8 cellular contexts compared by ENCODE assay signal in the genomic region with DNA sequence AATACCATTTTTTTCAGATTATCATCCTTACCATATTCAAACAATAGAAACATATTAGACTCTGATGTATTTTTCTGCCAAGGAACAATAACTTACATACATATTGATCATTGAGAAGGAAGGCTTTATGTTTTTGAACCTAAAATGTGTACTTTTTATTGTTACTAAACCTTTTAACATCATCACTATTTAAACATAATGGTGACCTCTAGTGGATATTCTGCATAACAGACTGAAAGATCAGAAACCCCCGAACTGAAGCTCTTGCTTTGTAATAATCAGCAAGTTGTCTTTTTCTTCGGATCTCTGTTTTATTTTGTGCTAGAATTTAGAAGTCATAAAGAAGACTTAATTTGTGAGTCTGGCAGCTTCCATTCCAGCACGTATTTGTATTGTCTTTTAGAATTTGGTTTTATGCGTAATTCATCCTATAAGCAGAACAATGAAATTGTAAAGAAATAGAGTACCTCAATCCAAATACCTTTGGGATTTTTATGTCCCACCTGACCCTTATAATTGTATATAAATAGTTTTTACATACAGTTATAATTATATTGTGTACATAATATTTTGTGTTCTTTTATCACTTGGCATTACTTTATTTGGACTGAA.
DNase-seq lines count a peak whose midpoint lies in the region; ATAC-seq and TF ChIP-seq lines count a peak whose summit lies in the region.

No MANE protein-coding gene starts in this region.

- no peak overlapping the region for H3K27ac Mint-ChIP-seq in activated naive CD8-positive, alpha-beta T cell treated with anti-CD3 and anti-CD28 coated beads, Interleukin-2, amount 10 ng/mL, durations not matched to agents 7 days and 5 days
- H3K27ac Mint-ChIP-seq in stimulated activated effector memory CD8-positive, alpha-beta T cell treated with anti-CD3 and anti-CD28 coated beads, Interleukin-12 subunit alpha, Interleukin-12 subunit beta, amount 100 ng/mL, for 72 hours, result peak overlapping the region; percentile 33

- peaks cover 9% of the 10 kb centered on the region for H3K36me3 Mint-ChIP-seq in activated naive CD8-positive, alpha-beta T cell treated with anti-CD3 and anti-CD28 coated beads, Interleukin-2, amount 10 ng/mL, durations not matched to agents 7 days and 5 days
- H3K36me3 Mint-ChIP-seq in stimulated activated effector memory CD8-positive, alpha-beta T cell treated with anti-CD3 and anti-CD28 coated beads, Interleukin-12 subunit alpha, Interleukin-12 subunit beta, amount 100 ng/mL, for 72 hours, result peaks cover 11% of the 10 kb centered on the region

- peaks cover 0 to 50% (median 39%) of the 10 kb centered on the region in 9 donors for H3K4me1 ChIP-seq in heart right ventricle

- H3K9me3 Mint-ChIP-seq in activated naive CD8-positive, alpha-beta T cell treated with anti-CD3 and anti-CD28 coated beads, Interleukin-2, amount 10 ng/mL, durations not matched to agents 7 days and 5 days, result no peaks in the 10 kb centered on the region
- no peaks in the 10 kb centered on the region for H3K9me3 Mint-ChIP-seq in stimulated activated effector memory CD8-positive, alpha-beta T cell treated with anti-CD3 and anti-CD28 coated beads, Interleukin-12 subunit alpha, Interleukin-12 subunit beta, amount 100 ng/mL, for 72 hours

- no peaks in the 10 kb centered on the region for H3K9me3 ChIP-seq in heart right ventricle

- no peak overlapping the region for H3K27ac ChIP-seq in heart right ventricle

- H3K36me3 ChIP-seq in heart right ventricle, result peaks cover 0 to 24% (median 5%) of the 10 kb centered on the region in 9 donors

- H3K4me3 ChIP-seq in heart right ventricle, result no peak overlapping the region

- peak; percentile 56 for ATAC-seq in activated naive CD8-positive, alpha-beta T cell treated with anti-CD3 and anti-CD28 coated beads, Interleukin-2, amount 10 ng/mL, durations not matched to agents 7 days and 5 days (ENCODE audit: low read depth)
- peak in 3 of 8 donors; percentile 50 to 58 (median 56) for ATAC-seq in heart right ventricle
- peak; percentile 54 for ATAC-seq in stimulated activated effector memory CD8-positive, alpha-beta T cell treated with anti-CD3 and anti-CD28 coated beads, Interleukin-12 subunit alpha, Interleukin-12 subunit beta, amount 100 ng/mL, for 72 hours
- ATAC-seq in GM21367 (IDR thresholded peaks at IDR 0.05; ENCODE audit: unreplicated experiment), result no peak
- no peak for ATAC-seq in HG02571 (IDR thresholded peaks at IDR 0.05; ENCODE audit: unreplicated experiment)

- TF ChIP-seq CTCF in heart right ventricle (IDR thresholded peaks at IDR 0.05), result peak; percentile 38 to 85 (median 72)

- no peak overlapping the region for H3K4me3 Mint-ChIP-seq in activated naive CD8-positive, alpha-beta T cell treated with anti-CD3 and anti-CD28 coated beads, Interleukin-2, amount 10 ng/mL, durations not matched to agents 7 days and 5 days
- H3K4me3 Mint-ChIP-seq in stimulated activated effector memory CD8-positive, alpha-beta T cell treated with anti-CD3 and anti-CD28 coated beads, Interleukin-12 subunit alpha, Interleukin-12 subunit beta, amount 100 ng/mL, for 72 hours, result no peak overlapping the region

- intact Hi-C loops in heart right ventricle (cut with DNase I), result loop anchor here (1.0 to 5.0 kb wide), 4 partner anchors 131 to 134 kb away; a partner anchor contains a TSS

- peaks cover 35% of the 10 kb centered on the region for H3K4me1 Mint-ChIP-seq in activated naive CD8-positive, alpha-beta T cell treated with anti-CD3 and anti-CD28 coated beads, Interleukin-2, amount 10 ng/mL, durations not matched to agents 7 days and 5 days
- H3K4me1 Mint-ChIP-seq in stimulated activated effector memory CD8-positive, alpha-beta T cell treated with anti-CD3 and anti-CD28 coated beads, Interleukin-12 subunit alpha, Interleukin-12 subunit beta, amount 100 ng/mL, for 72 hours, result peaks cover 8% of the 10 kb centered on the region

- POLR2A ChIA-PET in activated naive CD8-positive, alpha-beta T cell treated with anti-CD3 and anti-CD28 coated beads, Interleukin-2, amount 10 ng/mL, durations not matched to agents 7 days and 5 days (lab: Charles Lee), result interaction anchor here (0.7 to 2.0 kb wide), 3 partner anchors 119 to 134 kb away, joined by 3 to 7 read pairs (median 5); a partner anchor contains a TSS

- DNase-seq in A172 (ENCODE audit: low spot score), result peak; percentile 51
- DNase-seq in ELR (ENCODE audit: low read depth), result peak; percentile 76
- peak; percentile 64 for DNase-seq in NCI-H2029 treated with DMSO at 0.1 percent for 48 hours (lab: John Stamatoyannopoulos, UW)
- no peak for DNase-seq in activated naive CD8-positive, alpha-beta T cell treated with anti-CD3 and anti-CD28 coated beads, Interleukin-2, amount 10 ng/mL, durations not matched to agents 7 days and 5 days
- no peak for DNase-seq in heart right ventricle
- no peak for DNase-seq in stimulated activated effector memory CD8-positive, alpha-beta T cell treated with anti-CD3 and anti-CD28 coated beads, Interleukin-12 subunit alpha, Interleukin-12 subunit beta, amount 100 ng/mL, for 72 hours (ENCODE audit: low spot score in 2 of 2)

- H3K27me3 ChIP-seq in heart right ventricle, result no peaks in the 10 kb centered on the region

- WGBS in heart right ventricle, 2 donors, result 28 to 39% methylated on average over 4 of the region's 4 CpGs

- H3K27me3 Mint-ChIP-seq in activated naive CD8-positive, alpha-beta T cell treated with anti-CD3 and anti-CD28 coated beads, Interleukin-2, amount 10 ng/mL, durations not matched to agents 7 days and 5 days, result no peaks in the 10 kb centered on the region

Comparison
In these comparisons a context has a peak if more than half of its experiments do, and no peak if none do; other contexts are left out.
1. DNase-seq: peak in A172 (single experiment), ELR (single experiment) and NCI-H2029 treated with DMSO at 0.1 percent for 48 hours (single experiment); none in activated naive CD8-positive, alpha-beta T cell treated with anti-CD3 and anti-CD28 coated beads, Interleukin-2, amount 10 ng/mL, durations not matched to agents 7 days and 5 days (single experiment), heart right ventricle (0 of 2) and stimulated activated effector memory CD8-positive, alpha-beta T cell treated with anti-CD3 and anti-CD28 coated beads, Interleukin-12 subunit alpha, Interleukin-12 subunit beta, amount 100 ng/mL, for 72 hours (0 of 2).
2. ATAC-seq: peak in activated naive CD8-positive, alpha-beta T cell treated with anti-CD3 and anti-CD28 coated beads, Interleukin-2, amount 10 ng/mL, durations not matched to agents 7 days and 5 days (single experiment) and stimulated activated effector memory CD8-positive, alpha-beta T cell treated with anti-CD3 and anti-CD28 coated beads, Interleukin-12 subunit alpha, Interleukin-12 subunit beta, amount 100 ng/mL, for 72 hours (single experiment); none in GM21367 (single experiment) and HG02571 (single experiment).